In the genomic region with DNA sequence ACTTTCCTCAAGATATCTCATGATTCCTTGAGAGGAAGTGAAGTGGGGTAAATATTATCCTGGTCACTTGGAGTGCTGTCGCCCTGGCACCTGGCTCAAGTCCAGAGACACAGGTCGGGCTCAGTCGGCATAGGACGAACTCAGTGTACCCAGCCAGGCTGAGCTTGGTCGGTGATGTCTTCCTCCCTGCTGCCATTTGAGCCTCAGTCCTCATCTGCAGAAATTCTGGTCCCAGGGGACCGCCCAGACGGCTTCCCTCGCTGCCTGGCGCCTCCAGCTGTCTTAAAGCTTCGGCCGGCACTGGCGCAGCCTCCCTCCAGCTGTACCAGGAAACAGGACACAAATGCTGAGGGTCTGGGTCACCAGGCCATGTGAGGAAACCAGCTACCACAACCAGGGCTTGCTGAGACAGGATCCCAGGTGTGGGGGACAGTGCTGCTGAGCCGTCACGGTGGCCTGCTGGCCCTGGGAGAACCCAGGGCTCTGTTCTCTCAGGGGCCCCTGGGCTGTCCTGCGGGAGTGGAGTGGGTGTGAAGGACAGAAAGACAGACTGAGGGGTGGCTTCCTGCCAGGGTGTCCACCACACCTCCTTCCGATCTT, we compare ENCODE assay signal across 12 cellular contexts. TPM values are rescaled to one million over a fixed set of nuclear protein-coding genes. Genes with fewer than 3 reads are reported as not detected.
A peak's percentile ranks its signal among the peaks of the same experiment; 100 is the strongest.
DNase-seq lines count a peak whose midpoint lies in the region; ATAC-seq and TF ChIP-seq lines count a peak whose summit lies in the region.
"Had no signal": no experiment of that assay in that cellular context is flagged by ENCODE, and none has a peak within 500 bp of the region (broad histone marks: within the 10 kb centered on the region; RNA-seq: fewer than 3 reads in every experiment).

No MANE protein-coding gene starts in this region.

- H3K9ac ChIP-seq in GM23248 = peak overlapping the region; percentile 39; the same call in 1 of the 2 replicates

- WGBS in GM23248 (ENCODE audit: low coverage in 1 of 2, low lambda C conversion rate in 2 of 2, missing lambda C conversion rate in 2 of 2), 2 experiments = 46 to 56% methylated on average over 15 to 16 of the region's 16 CpGs
- 60 to 80% methylated on average over 1 of the region's 16 CpGs for WGBS in gastroesophageal sphincter (ENCODE audit: low coverage in 1 of 2), 2 donors

- no peak for ATAC-seq in gastroesophageal sphincter
- no peak for ATAC-seq in stimulated activated effector memory CD8-positive, alpha-beta T cell treated with anti-CD3 and anti-CD28 coated beads, Interleukin-12 subunit alpha, Interleukin-12 subunit beta, amount 100 ng/mL, for 72 hours
- no peak for ATAC-seq in foreskin keratinocyte
- ATAC-seq in HG03135 (IDR thresholded peaks at IDR 0.05; ENCODE audit: unreplicated experiment) = no peak

- H3K4me3 ChIP-seq in GM23248 = no peak overlapping the region
- no peak overlapping the region for H3K4me3 ChIP-seq in gastroesophageal sphincter

- no peak for TF ChIP-seq EP300 in gastroesophageal sphincter (IDR thresholded peaks at IDR 0.05)

- peaks cover 17% of the 10 kb centered on the region for H3K4me1 Mint-ChIP-seq in stimulated activated effector memory CD8-positive, alpha-beta T cell treated with anti-CD3 and anti-CD28 coated beads, Interleukin-12 subunit alpha, Interleukin-12 subunit beta, amount 100 ng/mL, for 72 hours

- H3K36me3 Mint-ChIP-seq in stimulated activated effector memory CD8-positive, alpha-beta T cell treated with anti-CD3 and anti-CD28 coated beads, Interleukin-12 subunit alpha, Interleukin-12 subunit beta, amount 100 ng/mL, for 72 hours = no peaks in the 10 kb centered on the region

- H3K4me2 ChIP-seq in GM23248 (ENCODE audit: unreplicated experiment) = peak overlapping the region; percentile 57

- H3K9me3 ChIP-seq in GM23248 (ENCODE audit: low read depth) = no peaks in the 10 kb centered on the region
- H3K9me3 ChIP-seq in gastroesophageal sphincter = no peaks in the 10 kb centered on the region
- H3K9me3 ChIP-seq: Peyer's patch had no signal

- H3F3A ChIP-seq in GM23248 (ENCODE audit: insufficient read depth) = peaks cover 5% of the 10 kb centered on the region; the same call in 1 of the 2 replicates

- H4K20me1 ChIP-seq in GM23248 (ENCODE audit: insufficient read depth) = no peaks in the 10 kb centered on the region

- H3K27ac Mint-ChIP-seq in stimulated activated effector memory CD8-positive, alpha-beta T cell treated with anti-CD3 and anti-CD28 coated beads, Interleukin-12 subunit alpha, Interleukin-12 subunit beta, amount 100 ng/mL, for 72 hours = peak overlapping the region; percentile 93

- TF ChIP-seq CTCF in gastroesophageal sphincter (IDR thresholded peaks at IDR 0.05) (no peak), foreskin keratinocyte (conservative IDR thresholded peaks at IDR 0.05) (no peak)

- H3K27ac ChIP-seq in GM23248 (peak overlapping the region; percentile 93), gastroesophageal sphincter (peak overlapping the region in 3 of 4 donors; percentile 34 to 100 (median 62)), foreskin keratinocyte (no peak overlapping the region)

- peak overlapping the region; percentile 71 for H3K4me3 Mint-ChIP-seq in stimulated activated effector memory CD8-positive, alpha-beta T cell treated with anti-CD3 and anti-CD28 coated beads, Interleukin-12 subunit alpha, Interleukin-12 subunit beta, amount 100 ng/mL, for 72 hours

- H2AFZ ChIP-seq in GM23248 = peak overlapping the region; percentile 72; the same call in 1 of the 2 replicates

- H3K36me3 ChIP-seq in GM23248 (ENCODE audit: low read depth) (no peaks in the 10 kb centered on the region), gastroesophageal sphincter (no peaks in the 10 kb centered on the region)
- H3K36me3 ChIP-seq: Peyer's patch had no signal

- H3K4me1 ChIP-seq in GM23248 (ENCODE audit: insufficient read depth) = peaks cover 29% of the 10 kb centered on the region
- H3K4me1 ChIP-seq in gastroesophageal sphincter = peaks cover 0 to 38% (median 22%) of the 10 kb centered on the region in 3 donors
- H3K4me1 ChIP-seq in foreskin keratinocyte = peaks cover 14% of the 10 kb centered on the region

- no peaks in the 10 kb centered on the region for H3K9me2 ChIP-seq in GM23248 (ENCODE audit: insufficient read depth)

- peak; percentile 43 for DNase-seq in GM23248
- peak; percentile 88 for DNase-seq in NCI-H82 (lab: John Stamatoyannopoulos, UW)
- DNase-seq in stimulated activated effector memory CD8-positive, alpha-beta T cell treated with anti-CD3 and anti-CD28 coated beads, Interleukin-12 subunit alpha, Interleukin-12 subunit beta, amount 100 ng/mL, for 72 hours (ENCODE audit: low spot score in 2 of 2) = no peak
- DNase-seq in foreskin keratinocyte = no peak
- DNase-seq in mesenteric fat pad (ENCODE audit: low spot score) = no peak
- DNase-seq: activated CD4-positive, alpha-beta T cell treated with anti-CD3 and anti-CD28 coated beads for 1 hour; activated naive CD4-positive, alpha-beta T cell; head of caudate nucleus; NCI-H1105 had no signal

- in situ Hi-C loops in GM23248 (cut with MboI) = no loop called here

- no peaks in the 10 kb centered on the region for H3K9me3 Mint-ChIP-seq in stimulated activated effector memory CD8-positive, alpha-beta T cell treated with anti-CD3 and anti-CD28 coated beads, Interleukin-12 subunit alpha, Interleukin-12 subunit beta, amount 100 ng/mL, for 72 hours

- no peak for TF ChIP-seq POLR2A in gastroesophageal sphincter (IDR thresholded peaks at IDR 0.05)

- H3K79me2 ChIP-seq in GM23248 (ENCODE audit: insufficient read depth) = no peaks in the 10 kb centered on the region

- H3K27me3 ChIP-seq in GM23248 (replicated peaks; ENCODE audit: insufficient read depth) (no peaks in the 10 kb centered on the region), gastroesophageal sphincter (no peaks in the 10 kb centered on the region), foreskin keratinocyte (no peaks in the 10 kb centered on the region)
- H3K27me3 ChIP-seq: Peyer's patch had no signal

RNA-seq across cellular contexts. Expression of a gene that starts 5.0 kb away (rescaled TPM):
- 339 and 410 TPM in 2 replicates for total RNA-seq in GM23248 (2014; rRNA removed; shearing (Covaris generic))
- 177 and 184 TPM in 2 replicates for polyA plus RNA-seq in GM23248 (2016; fragmentation: Nextera tagmentation; extraction: Ambion mirVana)
- total RNA-seq in gastroesophageal sphincter = 100 to 1,000 TPM; 275 to 390 (median 339) TPM
- total RNA-seq in foreskin keratinocyte = 113 and 118 TPM in 2 replicates
- 66.8 and 77.5 TPM in 2 replicates for polyA plus RNA-seq in foreskin keratinocyte
- 200 TPM for total RNA-seq in mesenteric fat pad

Comparison
In these comparisons a context has a peak if more than half of its experiments do, and no peak if none do; other contexts are left out.
1. DNase-seq: peak in GM23248 (single experiment) and NCI-H82 (single experiment); none in stimulated activated effector memory CD8-positive, alpha-beta T cell treated with anti-CD3 and anti-CD28 coated beads, Interleukin-12 subunit alpha, Interleukin-12 subunit beta, amount 100 ng/mL, for 72 hours (0 of 2), foreskin keratinocyte (0 of 2) and mesenteric fat pad (single experiment).